In genomic region chr12:131085125-131085815, GRCh38 we compare ENCODE assay signal across 20 cellular contexts.
DNase-seq lines count a peak whose midpoint lies in the region; ATAC-seq, FAIRE-seq and TF ChIP-seq lines count a peak whose summit lies in the region.
"Had no signal": no experiment of that assay in that cellular context is flagged by ENCODE, and none has a peak within 500 bp of the region (broad histone marks: within the 10 kb centered on the region; RNA-seq: fewer than 3 reads in every experiment).

No MANE protein-coding gene starts in this region.

- H3K36me3 ChIP-seq in H7 (replicated peaks; ENCODE audit: control insufficient read depth, insufficient read depth, low read length) (no peaks in the 10 kb centered on the region), kidney (ENCODE audit: control insufficient read depth in 1 of 2, insufficient read depth in 2 of 2, low read length in 2 of 2) (no peaks in the 10 kb centered on the region), stomach (peaks cover 0 to 22% (median 8%) of the 10 kb centered on the region in 4 donors)

- no peak for TF ChIP-seq EP300 in stomach (IDR thresholded peaks at IDR 0.05)

- 75 to 85% (median 79%) methylated on average over 21 to 22 of the region's 22 CpGs for WGBS in stomach, 5 donors

- intact Hi-C loops in kidney (cut with DNase I): no loop called here
- intact Hi-C loops in stomach (cut with DNase I; ENCODE audit: low total_unique reads): no loop called here

- no peak for TF ChIP-seq POLR2A in stomach (IDR thresholded peaks at IDR 0.05)

- DNase-seq in H7 (peak; percentile 32), coronary artery (ENCODE audit: low spot score) (peak; percentile 60), kidney (peak; percentile 60), stomach (peak; percentile 21), NCI-H2196 (lab: John Stamatoyannopoulos, UW; ENCODE audit: unreplicated experiment) (no peak), occipital lobe (lab: John Stamatoyannopoulos, UW) (no peak)
- DNase-seq: activated CD8-positive, alpha-beta T cell treated with anti-CD3 and anti-CD28 coated beads for 36 hours; CD8-positive, alpha-beta memory T cell; IMR-90; mesendoderm; MM.1S; NCI-H187 treated with DMSO at 0.1 percent for 48 hours; NCI-H345; stimulated activated naive CD4-positive, alpha-beta T cell had no signal

- no peak for ATAC-seq in HG03108 (IDR thresholded peaks at IDR 0.05; ENCODE audit: unreplicated experiment)
- ATAC-seq: activated CD8-positive, alpha-beta T cell treated with anti-CD3 and anti-CD28 coated beads for 36 hours; GM23338 had no signal

- no peak overlapping the region for H3K9ac ChIP-seq in kidney (ENCODE audit: low read length in 2 of 2)

- no peaks in the 10 kb centered on the region for H3K9me3 ChIP-seq in kidney (ENCODE audit: control insufficient read depth in 1 of 2, low read length in 2 of 2)
- no peaks in the 10 kb centered on the region for H3K9me3 ChIP-seq in stomach
- H3K9me3 ChIP-seq: upper lobe of left lung had no signal

- FAIRE-seq in kidney (lab: Jason Lieb, UNC): no peak
- FAIRE-seq: islet of Langerhans had no signal

- H3K27ac ChIP-seq in coronary artery (no peak overlapping the region), kidney (ENCODE audit: low read depth in 2 of 2, low read length in 2 of 2) (no peak overlapping the region), stomach (no peak overlapping the region)
- H3K27ac ChIP-seq: hepatocyte, RWPE1, upper lobe of left lung had no signal

- H3K27me3 ChIP-seq in H7 (ENCODE audit: control insufficient read depth, insufficient read depth, low read length) (no peaks in the 10 kb centered on the region), stomach (no peaks in the 10 kb centered on the region)
- H3K27me3 ChIP-seq: hepatocyte, upper lobe of left lung had no signal

- no peaks in the 10 kb centered on the region for H3K4me1 ChIP-seq in kidney (ENCODE audit: control insufficient read depth in 1 of 2, insufficient read depth in 1 of 2, low read depth in 1 of 2, low read length in 2 of 2)
- no peaks in the 10 kb centered on the region for H3K4me1 ChIP-seq in stomach
- H3K4me1 ChIP-seq: upper lobe of left lung had no signal

- H3K4me3 ChIP-seq in H7 (ENCODE audit: insufficient read depth, low read depth, low read length) (no peak overlapping the region), coronary artery (no peak overlapping the region), kidney (ENCODE audit: low read length in 2 of 2) (no peak overlapping the region), stomach (no peak overlapping the region)
- H3K4me3 ChIP-seq: GM23338, hepatocyte, upper lobe of left lung had no signal

- TF ChIP-seq CTCF in coronary artery (IDR thresholded peaks at IDR 0.05): no peak
- no peak for TF ChIP-seq CTCF in kidney (IDR thresholded peaks at IDR 0.05; ENCODE audit: borderline replicate concordance, extremely low read depth, insufficient read depth)
- no peak for TF ChIP-seq CTCF in stomach (IDR thresholded peaks at IDR 0.05)

Comparison
In these comparisons a context has a peak if more than half of its experiments do, and no peak if none do; other contexts are left out.
1. DNase-seq: peak in H7 (single experiment), coronary artery (single experiment), kidney (single experiment) and stomach (single experiment); none in NCI-H2196 (single experiment) and occipital lobe (single experiment).